In genomic region chr20:57654363-57654997, GRCh38 we compare ENCODE assay signal across 8 cellular contexts. TPM values are rescaled to one million over a fixed set of nuclear protein-coding genes. Genes with fewer than 3 reads are reported as not detected.
DNase-seq lines count a peak whose midpoint lies in the region; ATAC-seq and TF ChIP-seq lines count a peak whose summit lies in the region.

No MANE protein-coding gene starts in this region.

- H3K27me3 ChIP-seq in AG04450 (ENCODE audit: control insufficient read depth, insufficient read depth, low read length) (no peaks in the 10 kb centered on the region), SJCRH30 (no peaks in the 10 kb centered on the region)

- no peaks in the 10 kb centered on the region for H3K9me3 Mint-ChIP-seq in activated naive CD8-positive, alpha-beta T cell treated with anti-CD3 and anti-CD28 coated beads for 36 hours
- H3K9me3 Mint-ChIP-seq in progenitor cell of endocrine pancreas (ENCODE audit: low read depth): no peaks in the 10 kb centered on the region

- CTCF ChIA-PET in AG04450 (lab: Charles Lee): interaction anchor here (0.6 to 3.9 kb wide), 24 partner anchors 9 to 556 kb away, joined by 3 to 32 read pairs (median 4); no protein-coding TSS in a partner anchor

- peak; percentile 92 for TF ChIP-seq CTCF in AG04450 (IDR thresholded peaks at IDR 0.05; ENCODE audit: low read depth, low read length)
- peak; percentile 90 for TF ChIP-seq CTCF in progenitor cell of endocrine pancreas (IDR thresholded peaks at IDR 0.05; ENCODE audit: unreplicated experiment)

- no peaks in the 10 kb centered on the region for H3K4me1 ChIP-seq in SJCRH30

- DNase-seq in AG04450 (ENCODE audit: low read depth, low spot score) (peak; percentile 30), HPDE6-E6E7 (ENCODE audit: extremely low spot score) (peak; percentile 95), SJCRH30 (peak; percentile 67 to 88), cardiac septum (ENCODE audit: low spot score) (peak; percentile 78), progenitor cell of endocrine pancreas (ENCODE audit: low spot score, unreplicated experiment) (peak; percentile 60), NCI-H774 (lab: John Stamatoyannopoulos, UW) (no peak)
- DNase-seq in activated naive CD8-positive, alpha-beta T cell treated with anti-CD3 and anti-CD28 coated beads for 36 hours: peak; percentile 60

- POLR2A ChIA-PET in AG04450 (lab: Yijun Ruan, JAX): interaction anchor here (0.6 kb wide), 1 partner anchor 292 kb away, joined by 4 read pairs; no protein-coding TSS in a partner anchor

- no peak overlapping the region for H3K27ac ChIP-seq in AG04450 (ENCODE audit: low read depth, low read length)
- H3K27ac ChIP-seq in SJCRH30: no peak overlapping the region

- no peaks in the 10 kb centered on the region for H3K27me3 Mint-ChIP-seq in activated naive CD8-positive, alpha-beta T cell treated with anti-CD3 and anti-CD28 coated beads for 36 hours
- peaks cover 3% of the 10 kb centered on the region for H3K27me3 Mint-ChIP-seq in progenitor cell of endocrine pancreas

- H3K27ac Mint-ChIP-seq in activated naive CD8-positive, alpha-beta T cell treated with anti-CD3 and anti-CD28 coated beads for 36 hours: no peak overlapping the region
- no peak overlapping the region for H3K27ac Mint-ChIP-seq in progenitor cell of endocrine pancreas

- no peak overlapping the region for H3K4me3 ChIP-seq in AG04450 (ENCODE audit: low read depth, low read length)
- no peak overlapping the region for H3K4me3 ChIP-seq in SJCRH30

- no peak overlapping the region for H3K4me3 Mint-ChIP-seq in activated naive CD8-positive, alpha-beta T cell treated with anti-CD3 and anti-CD28 coated beads for 36 hours
- H3K4me3 Mint-ChIP-seq in progenitor cell of endocrine pancreas (ENCODE audit: low read depth): no peak overlapping the region

- peak; percentile 77 for ATAC-seq in GM18498 (IDR thresholded peaks at IDR 0.05; ENCODE audit: unreplicated experiment)

- H3K4me1 Mint-ChIP-seq in activated naive CD8-positive, alpha-beta T cell treated with anti-CD3 and anti-CD28 coated beads for 36 hours: peaks cover 24% of the 10 kb centered on the region
- H3K4me1 Mint-ChIP-seq in progenitor cell of endocrine pancreas (ENCODE audit: low read depth): peaks cover 11% of the 10 kb centered on the region

- no peaks in the 10 kb centered on the region for H3K36me3 Mint-ChIP-seq in activated naive CD8-positive, alpha-beta T cell treated with anti-CD3 and anti-CD28 coated beads for 36 hours
- H3K36me3 Mint-ChIP-seq in progenitor cell of endocrine pancreas (ENCODE audit: insufficient read depth): peaks cover 4% of the 10 kb centered on the region

- H3K9me3 ChIP-seq in AG04450 (ENCODE audit: control insufficient read depth, insufficient read depth, low read length): no peaks in the 10 kb centered on the region; the same call in 1 of the 2 replicates
- no peaks in the 10 kb centered on the region for H3K9me3 ChIP-seq in SJCRH30 (replicated peaks)

- intact Hi-C loops in cardiac septum (cut with DNase I): loop anchor here (1.0 to 2.0 kb wide), 2 partner anchors 433 to 524 kb away; no protein-coding TSS in a partner anchor

- H3K36me3 ChIP-seq in SJCRH30: peaks cover 82% of the 10 kb centered on the region

RNA-seq across cellular contexts. Expression of gene ZBP1, which starts 34.3 kb away (rescaled TPM):
- polyA plus RNA-seq in AG04450 (2011; rRNA removed): not detected in 2 replicates
- not detected in 2 replicates for polyA minus RNA-seq in AG04450 (2011; rRNA and poly(A)+ RNA removed)
- 0.02 TPM in 1 of 2 replicates, not detected in the other for total RNA-seq in SJCRH30 (2014; rRNA removed; shearing (Covaris generic))
- 1 to 10 TPM in 1 of 2 experiments, under 1 TPM in 1; 0.68 to 1.2 TPM for total RNA-seq in activated naive CD8-positive, alpha-beta T cell treated with anti-CD3 and anti-CD28 coated beads for 36 hours
- total RNA-seq in cardiac septum (0.43 TPM), progenitor cell of endocrine pancreas (not detected in 2 replicates)

RNA-seq across cellular contexts. Expression of gene PMEPA1, which starts 55.3 kb away (rescaled TPM):
- 4.3 and 5.6 TPM in 2 replicates for polyA plus RNA-seq in AG04450 (2011; rRNA removed)
- polyA minus RNA-seq in AG04450 (2011; rRNA and poly(A)+ RNA removed): 4.6 and 5.6 TPM in 2 replicates
- 15.0 and 15.4 TPM in 2 replicates for total RNA-seq in SJCRH30 (2014; rRNA removed; shearing (Covaris generic))
- total RNA-seq in activated naive CD8-positive, alpha-beta T cell treated with anti-CD3 and anti-CD28 coated beads for 36 hours: 1 to 10 TPM; 1.0 to 1.7 TPM
- total RNA-seq in cardiac septum: 34.8 TPM
- total RNA-seq in progenitor cell of endocrine pancreas: 9.1 and 9.2 TPM in 2 replicates
